ENCODE assay signal across 9 cellular contexts in genomic region chr2:133780099-133780996, GRCh38.
DNase-seq lines count a peak whose midpoint lies in the region; ATAC-seq and TF ChIP-seq lines count a peak whose summit lies in the region.
"Had no signal": no experiment of that assay in that cellular context is flagged by ENCODE, and none has a peak within 500 bp of the region (broad histone marks: within the 10 kb centered on the region; RNA-seq: fewer than 3 reads in every experiment).

No MANE protein-coding gene starts in this region.

- H3F3A ChIP-seq in GM23248 (ENCODE audit: insufficient read depth), result no peaks in the 10 kb centered on the region

- DNase-seq in NCI-H1417 (lab: John Stamatoyannopoulos, UW), result peak; percentile 21 to 79 (median 67)
- no peak for DNase-seq in NCI-H1417 treated with DMSO at 0.1 percent for 48 hours (lab: John Stamatoyannopoulos, UW)
- DNase-seq in GM23248, result peak; percentile 65
- peak; percentile 82 for DNase-seq in NCI-H1694 treated with DMSO at 0.1 percent for 48 hours (lab: John Stamatoyannopoulos, UW)
- peak; percentile 34 for DNase-seq in T1000 (lab: John Stamatoyannopoulos, UW)
- peak in 1 of 2 donors; percentile 64 for DNase-seq in foreskin keratinocyte
- no peak for DNase-seq in osteoblast (ENCODE audit: insufficient read length, low spot score, missing footprints)
- no peak for DNase-seq in T-helper 9 cell

- no peaks in the 10 kb centered on the region for H3K36me3 ChIP-seq in GM23248 (ENCODE audit: low read depth)
- no peaks in the 10 kb centered on the region for H3K36me3 ChIP-seq in osteoblast (ENCODE audit: insufficient read depth, low read length)
- H3K36me3 ChIP-seq: BLaER1 had no signal

- H3K9me2 ChIP-seq in GM23248 (ENCODE audit: insufficient read depth), result no peaks in the 10 kb centered on the region

- H3K27ac ChIP-seq in GM23248, result no peak overlapping the region
- H3K27ac ChIP-seq in foreskin keratinocyte, result no peak overlapping the region
- no peak overlapping the region for H3K27ac ChIP-seq in osteoblast (ENCODE audit: low read depth, low read length)
- H3K27ac ChIP-seq: BLaER1 had no signal

- peak; percentile 75 for ATAC-seq in foreskin keratinocyte

- H3K27me3 ChIP-seq in GM23248 (replicated peaks; ENCODE audit: insufficient read depth) (no peaks in the 10 kb centered on the region), foreskin keratinocyte (no peaks in the 10 kb centered on the region), osteoblast (ENCODE audit: insufficient read depth, low read length) (no peaks in the 10 kb centered on the region)
- H3K27me3 ChIP-seq: BLaER1 had no signal

- H4K20me1 ChIP-seq in GM23248 (ENCODE audit: insufficient read depth) (no peaks in the 10 kb centered on the region), osteoblast (ENCODE audit: insufficient read depth, low read length) (no peaks in the 10 kb centered on the region)
- H4K20me1 ChIP-seq: BLaER1 had no signal

- in situ Hi-C loops in GM23248 (cut with MboI), result no loop called here

- H3K4me1 ChIP-seq in GM23248 (ENCODE audit: insufficient read depth) (peaks cover 11% of the 10 kb centered on the region), foreskin keratinocyte (peaks cover 3% of the 10 kb centered on the region), osteoblast (ENCODE audit: insufficient read depth, low read length) (peaks cover 4% of the 10 kb centered on the region)
- H3K4me1 ChIP-seq: BLaER1 had no signal

- H2AFZ ChIP-seq in GM23248 (peak overlapping the region; percentile 60; the same call in 1 of the 2 replicates), osteoblast (ENCODE audit: low read length) (no peak overlapping the region)

- H3K79me2 ChIP-seq in GM23248 (ENCODE audit: insufficient read depth), result no peaks in the 10 kb centered on the region
- no peaks in the 10 kb centered on the region for H3K79me2 ChIP-seq in osteoblast (ENCODE audit: insufficient read depth, low read length)

- H3K9ac ChIP-seq in GM23248, result no peak overlapping the region
- H3K9ac ChIP-seq: BLaER1 had no signal

- no peak overlapping the region for H3K4me3 ChIP-seq in GM23248
- no peak overlapping the region for H3K4me3 ChIP-seq in osteoblast (ENCODE audit: insufficient read depth, low read length)
- H3K4me3 ChIP-seq: BLaER1 had no signal

- H3K4me2 ChIP-seq in GM23248 (ENCODE audit: unreplicated experiment) (no peak overlapping the region), osteoblast (ENCODE audit: insufficient read depth, low read length) (no peak overlapping the region)
- H3K4me2 ChIP-seq: BLaER1 had no signal

- WGBS in GM23248 (ENCODE audit: low coverage in 1 of 2, low lambda C conversion rate in 2 of 2, missing lambda C conversion rate in 2 of 2), 2 experiments, result 54 to 56% methylated on average over 12 of the region's 12 CpGs

- TF ChIP-seq CTCF in foreskin keratinocyte (conservative IDR thresholded peaks at IDR 0.05) (peak; percentile 89), osteoblast (IDR thresholded peaks at IDR 0.05; ENCODE audit: extremely low read depth, low read depth, low read length) (peak; percentile 86)

- H3K9me3 ChIP-seq in GM23248 (ENCODE audit: low read depth) (no peaks in the 10 kb centered on the region), osteoblast (ENCODE audit: low read depth, low read length) (peaks cover 1% of the 10 kb centered on the region)
- H3K9me3 ChIP-seq: BLaER1 had no signal

Comparison
In these comparisons a context has a peak if more than half of its experiments do, and no peak if none do; other contexts are left out.
1. DNase-seq: peak in NCI-H1417 (3 of 3), GM23248 (single experiment), NCI-H1694 treated with DMSO at 0.1 percent for 48 hours (single experiment) and T1000 (single experiment); none in NCI-H1417 treated with DMSO at 0.1 percent for 48 hours (single experiment), osteoblast (single experiment) and T-helper 9 cell (single experiment).